Comparison of ENCODE assay signal across 15 cellular contexts in the genomic region with DNA sequence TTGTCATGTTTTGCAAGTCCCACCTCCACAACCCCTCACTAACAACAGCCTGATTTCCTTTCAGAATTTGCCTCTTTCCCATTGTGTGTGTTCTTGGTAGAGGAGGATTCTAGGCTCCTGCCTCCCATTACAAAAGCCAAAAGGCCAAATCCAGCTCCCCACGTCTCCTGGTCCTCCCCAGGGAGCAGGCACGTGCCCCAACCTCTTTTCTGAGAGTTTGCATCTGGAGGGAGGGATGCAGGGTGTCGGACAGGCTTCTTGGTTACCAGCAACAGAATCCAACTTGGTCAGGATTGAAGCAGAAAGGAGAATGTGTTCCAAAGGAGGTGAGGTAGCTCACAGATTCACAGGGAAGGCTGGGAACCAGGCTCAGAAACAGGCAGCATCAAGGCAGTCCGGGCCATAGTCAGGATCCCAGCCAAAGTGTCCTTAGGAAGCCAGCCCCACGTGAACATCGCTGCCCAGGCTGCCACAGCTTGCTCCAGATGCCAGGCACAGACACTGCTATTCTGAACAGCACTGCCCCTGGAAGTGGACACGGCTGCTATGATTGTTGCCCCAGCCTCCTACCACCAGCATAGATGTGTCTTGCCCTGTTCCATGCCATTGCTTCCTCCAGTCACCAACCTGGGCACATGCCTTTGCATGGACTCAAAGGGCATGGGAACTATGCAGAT.
A peak's percentile ranks its signal among the peaks of the same experiment; 100 is the strongest.
DNase-seq lines count a peak whose midpoint lies in the region; ATAC-seq, FAIRE-seq and TF ChIP-seq lines count a peak whose summit lies in the region.
"Had no signal": no experiment of that assay in that cellular context is flagged by ENCODE, and none has a peak within 500 bp of the region (broad histone marks: within the 10 kb centered on the region; RNA-seq: fewer than 3 reads in every experiment).

No MANE protein-coding gene starts in this region.

- no peak for TF ChIP-seq POLR2A in GM12891 (IDR thresholded peaks at IDR 0.05; ENCODE audit: low read depth, low read length)

- H3K27ac ChIP-seq in trophoblast cell (ENCODE audit: low read depth, low read length) = peak overlapping the region; percentile 5
- H3K27ac ChIP-seq: 22Rv1 had no signal

- peak overlapping the region; percentile 37 for H4K8ac ChIP-seq in trophoblast cell (ENCODE audit: low read depth, low read length)

- peaks cover 18% of the 10 kb centered on the region for H3K79me1 ChIP-seq in trophoblast cell (ENCODE audit: low read length)

- no peak overlapping the region for H3K9ac ChIP-seq in trophoblast cell (ENCODE audit: low read length)

- DNase-seq in DMS 273 (lab: John Stamatoyannopoulos, UW; ENCODE audit: unreplicated experiment) = peak; percentile 28
- no peak for DNase-seq in DMS 273 treated with DMSO at 0.1 percent for 48 hours (lab: John Stamatoyannopoulos, UW)
- no peak for DNase-seq in left cardiac atrium
- no peak for DNase-seq in trophoblast cell
- no peak for DNase-seq in stimulated activated CD4-positive, alpha-beta T cell treated with anti-CD3 and anti-CD28 coated beads, Interleukin-12 subunit alpha, Interleukin-12 subunit beta, amount 100 ng/mL, for 4 hours
- DNase-seq in DMS53 (lab: John Stamatoyannopoulos, UW) = no peak
- DNase-seq in GM12891 (ENCODE audit: insufficient read length, low spot score) = no peak
- DNase-seq: activated CD4-positive, alpha-beta T cell treated with anti-CD3 and anti-CD28 coated beads for 4 hours; NCI-H1436 treated with DMSO at 0.1 percent for 48 hours; stimulated activated CD4-positive, alpha-beta T cell treated with anti-CD3 and anti-CD28 coated beads, Interleukin-2, amount 100 ng/mL, for 48 hours; stimulated activated naive CD4-positive, alpha-beta T cell treated with Interleukin-2 at 50 U/mL for 16 hours; T-cell had no signal

- peak overlapping the region; percentile 8 for H3K4ac ChIP-seq in trophoblast cell (ENCODE audit: low read depth, low read length)

- H3K9me3 ChIP-seq in trophoblast cell (ENCODE audit: insufficient read depth, low read depth, low read length) = peaks cover 2% of the 10 kb centered on the region

- peak overlapping the region; percentile 1 for H2AFZ ChIP-seq in trophoblast cell (ENCODE audit: insufficient read depth, low read length, poor library complexity)

- no peak overlapping the region for H3K4me3 ChIP-seq in trophoblast cell (ENCODE audit: low read depth, low read length)

- H4K91ac ChIP-seq in trophoblast cell (ENCODE audit: low read depth, low read length) = peak overlapping the region; percentile 49

- no peak overlapping the region for H4K12ac ChIP-seq in trophoblast cell (ENCODE audit: low read depth, low read length)

- peak overlapping the region; percentile 29 for H2BK12ac ChIP-seq in trophoblast cell (ENCODE audit: low read length)

- peaks cover 28 to 31% of the 10 kb centered on the region in 2 experiments for H3K4me1 ChIP-seq in trophoblast cell (ENCODE audit: control insufficient read depth in 1 of 2, insufficient read depth in 2 of 2, low read length in 2 of 2)

- H2AK5ac ChIP-seq in trophoblast cell (ENCODE audit: low read length) = peak overlapping the region; percentile 11

- intact Hi-C loops in left cardiac atrium (cut with DNase I) = no loop called here

- peaks cover 1% of the 10 kb centered on the region for H3K79me2 ChIP-seq in trophoblast cell (ENCODE audit: control insufficient read depth, insufficient read depth, low read length, poor library complexity)

- H3K36me3 ChIP-seq in trophoblast cell (ENCODE audit: control insufficient read depth in 1 of 2, insufficient read depth in 2 of 2, low read length in 2 of 2) = no peaks in the 10 kb centered on the region

- H3K14ac ChIP-seq in trophoblast cell (ENCODE audit: low read length) = peak overlapping the region; percentile 47

- ATAC-seq in left cardiac atrium (peak; percentile 43 to 48), GM18520 (IDR thresholded peaks at IDR 0.05; ENCODE audit: unreplicated experiment) (no peak)
- ATAC-seq: T-cell had no signal

- no peak overlapping the region for H3K4me2 ChIP-seq in trophoblast cell (ENCODE audit: low read length)

- peaks cover 2% of the 10 kb centered on the region for H3K27me3 ChIP-seq in trophoblast cell (ENCODE audit: insufficient read depth, low read length)

- H3K23ac ChIP-seq in trophoblast cell (ENCODE audit: low read length) = no peak overlapping the region

- peak overlapping the region; percentile 3 for H2BK5ac ChIP-seq in trophoblast cell (ENCODE audit: low read depth, low read length, poor library complexity)

- peak overlapping the region; percentile 8 for H3K18ac ChIP-seq in trophoblast cell (ENCODE audit: low read length)

- no peak for FAIRE-seq in GM12891 (lab: Jason Lieb, UNC)
- FAIRE-seq: GM19239 had no signal

- no CpG with 5 or more reads among the region's 7 CpGs for WGBS in trophoblast cell (ENCODE audit: extremely low coverage, insufficient coverage, insufficient read length)

- peak overlapping the region; percentile 28 for H2BK120ac ChIP-seq in trophoblast cell (ENCODE audit: insufficient read depth, low read length, poor library complexity)

TF ChIP-seq in GM12891, 5 proteins besides CTCF, POLR2A, EP300 and RAD21:
- TF ChIP-seq TAF1 (IDR thresholded peaks at IDR 0.05; ENCODE audit: low read depth, low read length) (no peak), POLR2AphosphoS5 (IDR thresholded peaks at IDR 0.05; ENCODE audit: low read depth, low read length) (no peak), POU2F2 (IDR thresholded peaks at IDR 0.05; ENCODE audit: low read depth, low read length) (no peak), PAX5 (IDR thresholded peaks at IDR 0.05; ENCODE audit: insufficient read depth, low read length, severe bottlenecking) (no peak), SPI1 (IDR thresholded peaks at IDR 0.05; ENCODE audit: low read depth, low read length) (no peak)
